In genomic region chr19:55683449-55684261, GRCh38 we compare ENCODE assay signal across 15 cellular contexts. TPM values are rescaled to one million over a fixed set of nuclear protein-coding genes. Genes with fewer than 3 reads are reported as not detected.
A peak's percentile ranks its signal among the peaks of the same experiment; 100 is the strongest.
DNase-seq lines count a peak whose midpoint lies in the region; ATAC-seq and TF ChIP-seq lines count a peak whose summit lies in the region.
"Had no signal": no experiment of that assay in that cellular context is flagged by ENCODE, and none has a peak within 500 bp of the region (broad histone marks: within the 10 kb centered on the region; RNA-seq: fewer than 3 reads in every experiment).

No MANE protein-coding gene starts in this region.

- no peaks in the 10 kb centered on the region for H3K27me3 ChIP-seq in upper lobe of right lung
- H3K27me3 ChIP-seq: tibial artery had no signal

- H3K27ac ChIP-seq in upper lobe of right lung (peak overlapping the region; percentile 55), caudate nucleus (ENCODE audit: low read depth, low read length) (no peak overlapping the region)
- H3K27ac ChIP-seq: tibial artery had no signal

- no peak for DNase-seq in activated T-cell treated with anti-CD3 and anti-CD28 coated beads, Interleukin-2, amount 50 U/mL, for 24 hours
- DNase-seq in activated T-cell treated with anti-CD3 and anti-CD28 coated beads, Interleukin-2, amount 50 U/mL, for 1 hour, result no peak
- DNase-seq in mucosa of gallbladder (ENCODE audit: low spot score) (peak; percentile 79), upper lobe of right lung (no peak), pons (ENCODE audit: low spot score) (no peak), caudate nucleus (lab: John Stamatoyannopoulos, UW) (no peak)
- DNase-seq: NK-92 treated with Interleukin-12 subunit alpha and Interleukin-12 subunit beta, amount 100 ng/mL, for 24 hours; tibial artery had no signal

- ATAC-seq in upper lobe of right lung (peak; percentile 88), GM18861 (IDR thresholded peaks at IDR 0.05; ENCODE audit: unreplicated experiment) (no peak)
- ATAC-seq: activated CD4-positive, CD25-positive, alpha-beta regulatory T cell treated with anti-CD3 and anti-CD28 coated beads, Interleukin-2, amount 50 U/mL, for 24 hours; K562; Right ventricle myocardium inferior had no signal

- H3K4me3 Mint-ChIP-seq in activated T-cell treated with anti-CD3 and anti-CD28 coated beads, Interleukin-2, amount 50 U/mL, for 24 hours, result no peak overlapping the region
- H3K4me3 Mint-ChIP-seq in dendritic cell treated with granulocyte-macrophage colony-stimulating factor and Interleukin-4, amounts not matched to agents 40 ng/mL and 50 ng/mL, for 4 days, result no peak overlapping the region
- H3K4me3 Mint-ChIP-seq: CD14-positive monocyte had no signal

- H3K27me3 Mint-ChIP-seq in activated T-cell treated with anti-CD3 and anti-CD28 coated beads, Interleukin-2, amount 50 U/mL, for 24 hours, result no peaks in the 10 kb centered on the region
- no peaks in the 10 kb centered on the region for H3K27me3 Mint-ChIP-seq in dendritic cell treated with granulocyte-macrophage colony-stimulating factor and Interleukin-4, amounts not matched to agents 40 ng/mL and 50 ng/mL, for 4 days
- H3K27me3 Mint-ChIP-seq: brain had no signal

- intact Hi-C loops in dendritic cell treated with granulocyte-macrophage colony-stimulating factor and Interleukin-4, amounts not matched to agents 40 ng/mL and 50 ng/mL, for 4 days (cut with micrococcal nuclease), result no loop called here
- intact Hi-C loops in upper lobe of right lung (cut with DNase I), result no loop called here

- H3K27ac Mint-ChIP-seq in activated T-cell treated with anti-CD3 and anti-CD28 coated beads, Interleukin-2, amount 50 U/mL, for 24 hours, result peak overlapping the region; percentile 30
- peak overlapping the region; percentile 39 for H3K27ac Mint-ChIP-seq in dendritic cell treated with granulocyte-macrophage colony-stimulating factor and Interleukin-4, amounts not matched to agents 40 ng/mL and 50 ng/mL, for 4 days

- H3K4me1 Mint-ChIP-seq in activated T-cell treated with anti-CD3 and anti-CD28 coated beads, Interleukin-2, amount 50 U/mL, for 24 hours (ENCODE audit: low read depth), result peaks cover 40% of the 10 kb centered on the region
- H3K4me1 Mint-ChIP-seq in dendritic cell treated with granulocyte-macrophage colony-stimulating factor and Interleukin-4, amounts not matched to agents 40 ng/mL and 50 ng/mL, for 4 days (ENCODE audit: low read depth), result peaks cover 58% of the 10 kb centered on the region
- H3K4me1 Mint-ChIP-seq: brain had no signal

- H3K4me3 ChIP-seq in upper lobe of right lung, result no peak overlapping the region
- H3K4me3 ChIP-seq: K562, tibial artery had no signal

- peaks cover 85% of the 10 kb centered on the region for H3K36me3 ChIP-seq in upper lobe of right lung

- TF ChIP-seq CTCF in upper lobe of right lung (IDR thresholded peaks at IDR 0.05), result no peak

- no peaks in the 10 kb centered on the region for H3K9me3 Mint-ChIP-seq in activated T-cell treated with anti-CD3 and anti-CD28 coated beads, Interleukin-2, amount 50 U/mL, for 24 hours
- no peaks in the 10 kb centered on the region for H3K9me3 Mint-ChIP-seq in dendritic cell treated with granulocyte-macrophage colony-stimulating factor and Interleukin-4, amounts not matched to agents 40 ng/mL and 50 ng/mL, for 4 days
- H3K9me3 Mint-ChIP-seq: brain, CD14-positive monocyte had no signal

- H3K36me3 Mint-ChIP-seq in activated T-cell treated with anti-CD3 and anti-CD28 coated beads, Interleukin-2, amount 50 U/mL, for 24 hours (ENCODE audit: low read depth), result peaks cover 86% of the 10 kb centered on the region
- H3K36me3 Mint-ChIP-seq in dendritic cell treated with granulocyte-macrophage colony-stimulating factor and Interleukin-4, amounts not matched to agents 40 ng/mL and 50 ng/mL, for 4 days (ENCODE audit: low read depth), result peaks cover 95% of the 10 kb centered on the region

- no peaks in the 10 kb centered on the region for H3K9me3 ChIP-seq in upper lobe of right lung
- H3K9me3 ChIP-seq: tibial artery had no signal

- peaks cover 11% of the 10 kb centered on the region for H3K4me1 ChIP-seq in upper lobe of right lung

RNA-seq across cellular contexts. Expression of gene EPN1, which starts 8.6 kb away (rescaled TPM):
- total RNA-seq in mucosa of gallbladder (172 TPM), upper lobe of right lung (117 TPM)

RNA-seq across cellular contexts. Expression of gene U2AF2, which starts 28.8 kb away (rescaled TPM):
- 202 TPM for total RNA-seq in mucosa of gallbladder
- total RNA-seq in upper lobe of right lung, result 142 TPM

RNA-seq across cellular contexts. Expression of gene CCDC106, which starts 35.6 kb away (rescaled TPM):
- 18.4 TPM for total RNA-seq in mucosa of gallbladder
- total RNA-seq in upper lobe of right lung, result 11.1 TPM

RNA-seq across cellular contexts. Expression of gene ZNF581, which starts 40.2 kb away (rescaled TPM):
- total RNA-seq in mucosa of gallbladder (22.2 TPM), upper lobe of right lung (16.4 TPM)

RNA-seq across cellular contexts. Expression of gene ZNF580, which starts 42.9 kb away (rescaled TPM):
- total RNA-seq in mucosa of gallbladder, result 47.3 TPM
- total RNA-seq in upper lobe of right lung, result 30.7 TPM
